ENCODE assay signal across 11 cellular contexts in genomic region chr7:125059861-125060456, GRCh38.
DNase-seq lines count a peak whose midpoint lies in the region; ATAC-seq, FAIRE-seq and TF ChIP-seq lines count a peak whose summit lies in the region.
"Had no signal": no experiment of that assay in that cellular context is flagged by ENCODE, and none has a peak within 500 bp of the region (broad histone marks: within the 10 kb centered on the region; RNA-seq: fewer than 3 reads in every experiment).

No MANE protein-coding gene starts in this region.

- H2AFZ ChIP-seq in smooth muscle cell (ENCODE audit: low read depth), result no peak overlapping the region

- CTCF ChIA-PET in activated CD8-positive, alpha-beta T cell treated with anti-CD3 and anti-CD28 coated beads for 36 hours (lab: Charles Lee), result interaction anchor here (0.7 kb wide), 1 partner anchor 257 kb away, joined by 3 read pairs; no protein-coding TSS in a partner anchor
- CTCF ChIA-PET in activated CD8-positive, alpha-beta T cell treated with anti-CD3 and anti-CD28 coated beads, Interleukin-2, amount 10 ng/mL, durations not matched to agents 7 days and 5 days (lab: Charles Lee), result no interaction called here
- CTCF ChIA-PET in T-cell (lab: Charles Lee), result no interaction called here

- WGBS in smooth muscle cell (ENCODE audit: low lambda C conversion rate), result 64% methylated on average over 3 of the region's 3 CpGs
- 19 to 21% methylated on average over 3 of the region's 3 CpGs for WGBS in testis, 2 donors

- no peaks in the 10 kb centered on the region for H3K36me3 ChIP-seq in smooth muscle cell (ENCODE audit: low read depth)
- no peaks in the 10 kb centered on the region for H3K36me3 ChIP-seq in testis (ENCODE audit: low read depth, missing control alignments)

- H3K4me3 Mint-ChIP-seq in activated CD8-positive, alpha-beta T cell treated with anti-CD3 and anti-CD28 coated beads for 36 hours, result no peak overlapping the region
- no peak overlapping the region for H3K4me3 Mint-ChIP-seq in activated CD8-positive, alpha-beta T cell treated with anti-CD3 and anti-CD28 coated beads, Interleukin-2, amount 10 ng/mL, durations not matched to agents 7 days and 5 days
- no peak overlapping the region for H3K4me3 Mint-ChIP-seq in T-cell
- H3K4me3 Mint-ChIP-seq: activated naive CD4-positive, alpha-beta T cell treated with anti-CD3 and anti-CD28 coated beads, Interleukin-2, amount 10 ng/mL, durations not matched to agents 7 days and 5 days; CD4-positive, alpha-beta T cell had no signal

- no peaks in the 10 kb centered on the region for H3K27me3 Mint-ChIP-seq in activated CD8-positive, alpha-beta T cell treated with anti-CD3 and anti-CD28 coated beads for 36 hours
- no peaks in the 10 kb centered on the region for H3K27me3 Mint-ChIP-seq in activated CD8-positive, alpha-beta T cell treated with anti-CD3 and anti-CD28 coated beads, Interleukin-2, amount 10 ng/mL, durations not matched to agents 7 days and 5 days (ENCODE audit: low read depth)
- H3K27me3 Mint-ChIP-seq in T-cell, result no peaks in the 10 kb centered on the region
- H3K27me3 Mint-ChIP-seq: activated naive CD4-positive, alpha-beta T cell treated with anti-CD3 and anti-CD28 coated beads, Interleukin-2, amount 10 ng/mL, durations not matched to agents 7 days and 5 days; CD4-positive, alpha-beta T cell had no signal

- H3K27ac Mint-ChIP-seq in activated CD8-positive, alpha-beta T cell treated with anti-CD3 and anti-CD28 coated beads for 36 hours, result no peak overlapping the region
- no peak overlapping the region for H3K27ac Mint-ChIP-seq in activated CD8-positive, alpha-beta T cell treated with anti-CD3 and anti-CD28 coated beads, Interleukin-2, amount 10 ng/mL, durations not matched to agents 7 days and 5 days
- no peak overlapping the region for H3K27ac Mint-ChIP-seq in T-cell
- H3K27ac Mint-ChIP-seq: activated naive CD4-positive, alpha-beta T cell treated with anti-CD3 and anti-CD28 coated beads, Interleukin-2, amount 10 ng/mL, durations not matched to agents 7 days and 5 days; CD4-positive, alpha-beta T cell had no signal

- H3K9ac ChIP-seq in smooth muscle cell (ENCODE audit: low read depth), result no peak overlapping the region

- H3K27ac ChIP-seq in smooth muscle cell (ENCODE audit: low read depth) (no peak overlapping the region), testis (no peak overlapping the region)

- TF ChIP-seq CTCF in activated CD8-positive, alpha-beta T cell treated with anti-CD3 and anti-CD28 coated beads for 36 hours (IDR thresholded peaks at IDR 0.05), result peak; percentile 28
- TF ChIP-seq CTCF in smooth muscle cell (IDR thresholded peaks at IDR 0.05; ENCODE audit: borderline replicate concordance, insufficient read depth, poor library complexity, severe bottlenecking), result peak; percentile 56
- TF ChIP-seq CTCF in testis (IDR thresholded peaks at IDR 0.05), result peak in 1 of 3 experiments; percentile 20

- H3K79me2 ChIP-seq in smooth muscle cell (ENCODE audit: low read depth), result no peaks in the 10 kb centered on the region

- H3K27me3 ChIP-seq in smooth muscle cell (ENCODE audit: low read depth) (no peaks in the 10 kb centered on the region), testis (no peaks in the 10 kb centered on the region)

- peak; percentile 21 for FAIRE-seq in colon (lab: Jason Lieb, UNC)

- no peaks in the 10 kb centered on the region for H3K36me3 Mint-ChIP-seq in activated CD8-positive, alpha-beta T cell treated with anti-CD3 and anti-CD28 coated beads for 36 hours (ENCODE audit: low read depth)
- H3K36me3 Mint-ChIP-seq in activated CD8-positive, alpha-beta T cell treated with anti-CD3 and anti-CD28 coated beads, Interleukin-2, amount 10 ng/mL, durations not matched to agents 7 days and 5 days (ENCODE audit: low read depth), result no peaks in the 10 kb centered on the region
- H3K36me3 Mint-ChIP-seq in T-cell, result no peaks in the 10 kb centered on the region
- H3K36me3 Mint-ChIP-seq: activated naive CD4-positive, alpha-beta T cell treated with anti-CD3 and anti-CD28 coated beads, Interleukin-2, amount 10 ng/mL, durations not matched to agents 7 days and 5 days had no signal

- H3K9me3 Mint-ChIP-seq in activated CD8-positive, alpha-beta T cell treated with anti-CD3 and anti-CD28 coated beads for 36 hours, result no peaks in the 10 kb centered on the region
- H3K9me3 Mint-ChIP-seq in activated CD8-positive, alpha-beta T cell treated with anti-CD3 and anti-CD28 coated beads, Interleukin-2, amount 10 ng/mL, durations not matched to agents 7 days and 5 days (ENCODE audit: insufficient read depth), result no peaks in the 10 kb centered on the region
- no peaks in the 10 kb centered on the region for H3K9me3 Mint-ChIP-seq in T-cell
- H3K9me3 Mint-ChIP-seq: activated naive CD4-positive, alpha-beta T cell treated with anti-CD3 and anti-CD28 coated beads, Interleukin-2, amount 10 ng/mL, durations not matched to agents 7 days and 5 days; CD4-positive, alpha-beta T cell had no signal

- H3F3A ChIP-seq in smooth muscle cell (ENCODE audit: low read depth), result peaks cover 5% of the 10 kb centered on the region

- POLR2A ChIA-PET in activated CD8-positive, alpha-beta T cell treated with anti-CD3 and anti-CD28 coated beads for 36 hours (lab: Charles Lee), result no interaction called here
- POLR2A ChIA-PET in activated CD8-positive, alpha-beta T cell treated with anti-CD3 and anti-CD28 coated beads, Interleukin-2, amount 10 ng/mL, durations not matched to agents 7 days and 5 days (lab: Charles Lee), result no interaction called here
- POLR2A ChIA-PET in T-cell (lab: Charles Lee), result no interaction called here

- H3K4me2 ChIP-seq in smooth muscle cell, result no peak overlapping the region

- no peaks in the 10 kb centered on the region for H3K9me3 ChIP-seq in smooth muscle cell (replicated peaks; ENCODE audit: low read depth)
- no peaks in the 10 kb centered on the region for H3K9me3 ChIP-seq in testis

- no peaks in the 10 kb centered on the region for H4K20me1 ChIP-seq in smooth muscle cell (ENCODE audit: low read depth)

- H3K4me3 ChIP-seq in smooth muscle cell (no peak overlapping the region), testis (no peak overlapping the region)

- DNase-seq in activated CD8-positive, alpha-beta T cell treated with anti-CD3 and anti-CD28 coated beads for 36 hours, result no peak
- DNase-seq in activated CD8-positive, alpha-beta T cell treated with anti-CD3 and anti-CD28 coated beads, Interleukin-2, amount 10 ng/mL, durations not matched to agents 7 days and 5 days, result no peak
- DNase-seq in NCI-H460 (ENCODE audit: extremely low read depth, low read depth) (peak; percentile 16), smooth muscle cell (lab: John Stamatoyannopoulos, UW; ENCODE audit: unreplicated experiment) (no peak), T-cell (no peak), testis (no peak), 8988T (no peak)
- DNase-seq: activated naive CD4-positive, alpha-beta T cell treated with anti-CD3 and anti-CD28 coated beads, Interleukin-2, amount 10 ng/mL, durations not matched to agents 7 days and 5 days; CD4-positive, alpha-beta T cell; NCI-H2107 had no signal

- TF ChIP-seq POLR2A in testis (IDR thresholded peaks at IDR 0.05), result no peak

- no peaks in the 10 kb centered on the region for H3K4me1 Mint-ChIP-seq in activated CD8-positive, alpha-beta T cell treated with anti-CD3 and anti-CD28 coated beads for 36 hours (ENCODE audit: low read depth)
- no peaks in the 10 kb centered on the region for H3K4me1 Mint-ChIP-seq in activated CD8-positive, alpha-beta T cell treated with anti-CD3 and anti-CD28 coated beads, Interleukin-2, amount 10 ng/mL, durations not matched to agents 7 days and 5 days (ENCODE audit: low read depth)
- H3K4me1 Mint-ChIP-seq in T-cell, result no peaks in the 10 kb centered on the region
- H3K4me1 Mint-ChIP-seq: activated naive CD4-positive, alpha-beta T cell treated with anti-CD3 and anti-CD28 coated beads, Interleukin-2, amount 10 ng/mL, durations not matched to agents 7 days and 5 days had no signal

- H3K4me1 ChIP-seq in smooth muscle cell (ENCODE audit: low read depth), result peaks cover 10% of the 10 kb centered on the region
- H3K4me1 ChIP-seq in testis, result no peaks in the 10 kb centered on the region

- intact Hi-C loops in activated CD8-positive, alpha-beta T cell treated with anti-CD3 and anti-CD28 coated beads for 36 hours (cut with micrococcal nuclease), result no loop called here
- intact Hi-C loops in testis (cut with DNase I; ENCODE audit: low total_unique reads), result no loop called here

- no peak for ATAC-seq in activated CD8-positive, alpha-beta T cell treated with anti-CD3 and anti-CD28 coated beads for 36 hours
- ATAC-seq in activated CD8-positive, alpha-beta T cell treated with anti-CD3 and anti-CD28 coated beads, Interleukin-2, amount 10 ng/mL, durations not matched to agents 7 days and 5 days, result no peak
- no peak for ATAC-seq in T-cell (replicated peaks in 1 of 4)
